In genomic region chr13:94712812-94713555, GRCh38 we compare ENCODE assay signal across 9 cellular contexts. TPM values are rescaled to one million over a fixed set of nuclear protein-coding genes. Genes with fewer than 3 reads are reported as not detected.
DNase-seq lines count a peak whose midpoint lies in the region; ATAC-seq, FAIRE-seq and TF ChIP-seq lines count a peak whose summit lies in the region.
"Had no signal": no experiment of that assay in that cellular context is flagged by ENCODE, and none has a peak within 500 bp of the region (broad histone marks: within the 10 kb centered on the region; RNA-seq: fewer than 3 reads in every experiment).

No MANE protein-coding gene starts in this region.

- peak overlapping the region; percentile 39 for H3K4me3 ChIP-seq in osteoblast (ENCODE audit: insufficient read depth, low read length)

- H3K27ac Mint-ChIP-seq in T-helper 1 cell treated with Interleukin-12 subunit alpha and Interleukin-12 subunit beta and Interleukin-4 antibody, amounts not matched to agents 30 μg/mL and 1 μg/mL, for 36 hours, result peak overlapping the region; percentile 52

- no peaks in the 10 kb centered on the region for H3K79me2 ChIP-seq in osteoblast (ENCODE audit: insufficient read depth, low read length)

- TF ChIP-seq CTCF in RWPE1 (conservative IDR thresholded peaks at IDR 0.05; ENCODE audit: low read depth), result no peak
- TF ChIP-seq CTCF in osteoblast (IDR thresholded peaks at IDR 0.05; ENCODE audit: extremely low read depth, low read depth, low read length), result no peak

- no peak for ATAC-seq in GM18870 (IDR thresholded peaks at IDR 0.05; ENCODE audit: unreplicated experiment)

- peaks cover 11% of the 10 kb centered on the region for H3K4me1 Mint-ChIP-seq in T-helper 1 cell treated with Interleukin-12 subunit alpha and Interleukin-12 subunit beta and Interleukin-4 antibody, amounts not matched to agents 30 μg/mL and 1 μg/mL, for 36 hours (ENCODE audit: low read depth)

- H4K20me1 ChIP-seq in osteoblast (ENCODE audit: insufficient read depth, low read length), result no peaks in the 10 kb centered on the region

- H3K27me3 Mint-ChIP-seq in T-helper 1 cell treated with Interleukin-12 subunit alpha and Interleukin-12 subunit beta and Interleukin-4 antibody, amounts not matched to agents 30 μg/mL and 1 μg/mL, for 36 hours (ENCODE audit: low read depth), result peaks cover 84% of the 10 kb centered on the region

- no peak overlapping the region for H3K27ac ChIP-seq in RWPE1
- H3K27ac ChIP-seq in osteoblast (ENCODE audit: low read depth, low read length), result no peak overlapping the region

- DNase-seq in T-helper 1 cell (no peak), RWPE1 (ENCODE audit: low spot score) (peak; percentile 31), fibroblast of peridontal ligament (ENCODE audit: extremely low read depth) (peak; percentile 14), osteoblast (ENCODE audit: insufficient read length, low spot score, missing footprints) (peak; percentile 63), RKO (ENCODE audit: low spot score) (no peak), GM12891 (ENCODE audit: insufficient read length, low spot score) (no peak)

- H3K4me2 ChIP-seq in osteoblast (ENCODE audit: insufficient read depth, low read length), result peak overlapping the region; percentile 48

- CTCF ChIA-PET in RWPE1 (lab: Yijun Ruan, JAX), result interaction anchor here (0.7 kb wide), 1 partner anchor 36 kb away, joined by 3 read pairs; no protein-coding TSS in a partner anchor

- H3K4me1 ChIP-seq in osteoblast (ENCODE audit: insufficient read depth, low read length), result no peaks in the 10 kb centered on the region

- H3K36me3 ChIP-seq in osteoblast (ENCODE audit: insufficient read depth, low read length), result no peaks in the 10 kb centered on the region

- no peak for FAIRE-seq in GM12891 (lab: Jason Lieb, UNC)

- no peak for TF ChIP-seq POLR2A in GM12891 (IDR thresholded peaks at IDR 0.05; ENCODE audit: low read depth, low read length)

- POLR2A ChIA-PET in RWPE1 (lab: Yijun Ruan, JAX; ENCODE audit: low non-redundant PET), result no interaction called here

- H3K4me3 Mint-ChIP-seq in T-helper 1 cell treated with Interleukin-12 subunit alpha and Interleukin-12 subunit beta and Interleukin-4 antibody, amounts not matched to agents 30 μg/mL and 1 μg/mL, for 36 hours, result peak overlapping the region; percentile 54

- H2AFZ ChIP-seq in osteoblast (ENCODE audit: low read length), result no peak overlapping the region

- H3K36me3 Mint-ChIP-seq in T-helper 1 cell treated with Interleukin-12 subunit alpha and Interleukin-12 subunit beta and Interleukin-4 antibody, amounts not matched to agents 30 μg/mL and 1 μg/mL, for 36 hours (ENCODE audit: low read depth), result no peaks in the 10 kb centered on the region

- H3K9me3 ChIP-seq in osteoblast (ENCODE audit: low read depth, low read length), result no peaks in the 10 kb centered on the region

- no peaks in the 10 kb centered on the region for H3K9me3 Mint-ChIP-seq in T-helper 1 cell treated with Interleukin-12 subunit alpha and Interleukin-12 subunit beta and Interleukin-4 antibody, amounts not matched to agents 30 μg/mL and 1 μg/mL, for 36 hours

- peaks cover 84% of the 10 kb centered on the region for H3K27me3 ChIP-seq in osteoblast (ENCODE audit: insufficient read depth, low read length)

TF ChIP-seq in GM12891, 5 proteins besides CTCF, POLR2A, EP300 and RAD21:
- TF ChIP-seq POU2F2 (IDR thresholded peaks at IDR 0.05; ENCODE audit: low read depth, low read length) (no peak), POLR2AphosphoS5 (IDR thresholded peaks at IDR 0.05; ENCODE audit: low read depth, low read length) (no peak), SPI1 (IDR thresholded peaks at IDR 0.05; ENCODE audit: low read depth, low read length) (no peak), TAF1 (IDR thresholded peaks at IDR 0.05; ENCODE audit: low read depth, low read length) (no peak), PAX5 (IDR thresholded peaks at IDR 0.05; ENCODE audit: insufficient read depth, low read length, severe bottlenecking) (no peak)

RNA-seq across cellular contexts. Expression of gene SOX21, which starts 0.6 kb away (rescaled TPM):
- total RNA-seq in osteoblast, result not detected in 2 replicates
- not detected for polyA plus RNA-seq in GM12891 (2012; ENCODE audit: low read depth, missing spikeins)
- total RNA-seq: activated CD8-positive, alpha-beta memory T cell treated with anti-CD3 and anti-CD28 coated beads for 36 hours had no signal

Comparison
In these comparisons a context has a peak if more than half of its experiments do, and no peak if none do; other contexts are left out.
1. DNase-seq: peak in RWPE1 (single experiment), fibroblast of peridontal ligament (single experiment) and osteoblast (single experiment); none in T-helper 1 cell (0 of 5), RKO (single experiment) and GM12891 (single experiment).